Comparison of ENCODE assay signal across 10 cellular contexts in the genomic region with DNA sequence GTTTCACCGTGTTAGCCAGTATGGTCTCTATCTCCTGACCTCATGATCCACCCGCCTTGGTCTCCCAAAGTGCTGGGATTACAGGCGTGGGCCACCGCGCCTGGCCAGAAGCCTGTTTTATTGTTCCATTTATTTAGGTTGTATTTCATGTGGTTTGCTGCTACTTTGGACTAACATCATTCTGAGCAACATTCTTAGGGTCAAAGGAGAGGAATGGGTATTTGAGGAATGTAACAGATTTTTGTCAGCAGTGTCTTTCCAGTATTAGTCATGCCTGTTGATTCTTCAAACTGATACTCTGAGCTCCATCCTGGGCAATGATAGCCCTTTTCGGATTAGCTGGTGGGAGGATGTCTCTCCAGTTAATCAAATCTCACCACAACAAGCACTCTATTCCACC.
DNase-seq lines count a peak whose midpoint lies in the region; ATAC-seq and TF ChIP-seq lines count a peak whose summit lies in the region.
"Had no signal": no experiment of that assay in that cellular context is flagged by ENCODE, and none has a peak within 500 bp of the region (broad histone marks: within the 10 kb centered on the region; RNA-seq: fewer than 3 reads in every experiment).

No MANE protein-coding gene starts in this region.

- ATAC-seq in HG03135 (IDR thresholded peaks at IDR 0.05; ENCODE audit: unreplicated experiment) = no peak

- peak overlapping the region; percentile 46; the same call in 1 of the 2 replicates for H3K4me3 ChIP-seq in ACC112 (ENCODE audit: low read depth, low read length)
- no peak overlapping the region for H3K4me3 ChIP-seq in mucosa of rectum (ENCODE audit: low read length in 2 of 2)
- H3K4me3 ChIP-seq in BE2C (ENCODE audit: low read depth, low read length) = no peak overlapping the region

- H3K27me3 ChIP-seq in ACC112 (ENCODE audit: insufficient read depth, low read length) = no peaks in the 10 kb centered on the region
- no peaks in the 10 kb centered on the region for H3K27me3 ChIP-seq in mucosa of rectum (ENCODE audit: control insufficient read depth in 2 of 2, insufficient read depth in 2 of 2, low read length in 2 of 2)
- no peaks in the 10 kb centered on the region; the same call in 1 of the 2 replicates for H3K27me3 ChIP-seq in BE2C

- DNase-seq in HT1080 (ENCODE audit: low read depth) = peak; percentile 89
- DNase-seq in cerebellar cortex (ENCODE audit: low spot score) = peak; percentile 38
- no peak for DNase-seq in BE2C
- no peak for DNase-seq in NOMO-1 treated with dmso at 0.1 percent for 144 hours (lab: John Stamatoyannopoulos, UW; ENCODE audit: unreplicated experiment)
- DNase-seq in NCI-H1105 (lab: John Stamatoyannopoulos, UW) = no peak
- DNase-seq: CD8-positive, alpha-beta memory T cell; stimulated activated naive CD4-positive, alpha-beta T cell had no signal

- peak overlapping the region; percentile 86 for H2AFZ ChIP-seq in ACC112 (ENCODE audit: low read length, unreplicated experiment)

- H3K79me2 ChIP-seq in ACC112 (ENCODE audit: control insufficient read depth, insufficient read depth, low read length, unreplicated experiment) = no peaks in the 10 kb centered on the region

- H3K9ac ChIP-seq in mucosa of rectum (ENCODE audit: low read depth in 1 of 2, low read length in 2 of 2) = peak overlapping the region in 1 of 2 donors; percentile 19

- H3K27ac ChIP-seq in ACC112 (ENCODE audit: low read depth, low read length) (peak overlapping the region; percentile 96), mucosa of rectum (ENCODE audit: low read depth in 2 of 2, low read length in 2 of 2) (peak overlapping the region; percentile 77 to 89)

- H3K4me1 ChIP-seq in ACC112 (ENCODE audit: control insufficient read depth, insufficient read depth, low read length, unreplicated experiment) (peaks cover 37% of the 10 kb centered on the region), mucosa of rectum (ENCODE audit: control insufficient read depth in 2 of 2, insufficient read depth in 2 of 2, low read length in 2 of 2) (peaks cover 26 to 45% of the 10 kb centered on the region in 2 donors), BE2C (no peaks in the 10 kb centered on the region)

- no peak for TF ChIP-seq CTCF in BE2C (IDR thresholded peaks at IDR 0.05; ENCODE audit: low read depth, low read length)

- H3K9me3 ChIP-seq in mucosa of rectum (ENCODE audit: control insufficient read depth in 2 of 2, low read length in 2 of 2) (no peaks in the 10 kb centered on the region), BE2C (no peaks in the 10 kb centered on the region)

- H3K36me3 ChIP-seq in ACC112 (ENCODE audit: insufficient read depth, low read length) (no peaks in the 10 kb centered on the region), mucosa of rectum (ENCODE audit: control insufficient read depth in 2 of 2, insufficient read depth in 2 of 2, low read length in 2 of 2) (no peaks in the 10 kb centered on the region), BE2C (no peaks in the 10 kb centered on the region)

Comparison
In these comparisons a context has a peak if more than half of its experiments do, and no peak if none do; other contexts are left out.
1. DNase-seq: peak in HT1080 (single experiment) and cerebellar cortex (single experiment); none in BE2C (single experiment), NOMO-1 treated with dmso at 0.1 percent for 144 hours (single experiment) and NCI-H1105 (single experiment).